ENCODE assay signal across 14 cellular contexts in the genomic region with DNA sequence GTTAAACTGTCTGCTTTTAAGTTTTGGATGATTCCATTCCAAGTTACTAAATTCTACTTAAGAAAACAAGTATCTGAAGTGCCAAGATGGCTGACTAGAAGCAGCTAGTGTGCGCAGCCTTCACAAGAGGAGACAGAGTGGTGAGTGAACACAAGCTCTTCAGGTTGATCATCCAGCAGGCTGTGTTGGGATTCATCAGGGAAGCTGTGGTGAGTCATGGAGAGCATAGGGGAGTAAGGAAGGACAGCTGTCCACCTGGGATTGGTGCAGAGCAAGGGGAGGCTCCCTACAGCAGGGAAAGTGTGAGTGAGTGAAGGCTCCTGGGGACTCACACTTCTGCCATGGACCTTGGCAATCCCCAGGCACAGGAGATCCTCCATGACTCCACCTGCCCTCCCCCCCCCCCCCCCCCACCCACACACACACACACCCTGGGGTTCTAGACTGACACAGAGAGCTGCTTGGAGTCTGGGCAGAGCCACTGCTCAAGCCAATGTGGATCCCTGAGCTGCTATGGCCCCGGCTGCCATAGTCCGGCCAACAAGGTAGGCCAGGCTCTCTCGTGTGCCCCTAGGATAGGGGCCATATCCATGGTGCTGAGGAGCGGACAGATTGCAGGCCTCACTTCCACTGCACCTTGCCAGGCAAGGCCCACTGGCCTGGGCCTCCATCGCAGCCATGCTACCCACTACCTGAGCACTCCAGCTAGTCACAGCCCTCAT. TPM values are rescaled to one million over a fixed set of nuclear protein-coding genes. Genes with fewer than 3 reads are reported as not detected.
DNase-seq lines count a peak whose midpoint lies in the region; ATAC-seq and TF ChIP-seq lines count a peak whose summit lies in the region.
"Had no signal": no experiment of that assay in that cellular context is flagged by ENCODE, and none has a peak within 500 bp of the region (broad histone marks: within the 10 kb centered on the region; RNA-seq: fewer than 3 reads in every experiment).

No MANE protein-coding gene starts in this region.

- no peak overlapping the region for H3K4me2 ChIP-seq in trophoblast cell (ENCODE audit: low read length)

- H2BK120ac ChIP-seq in trophoblast cell (ENCODE audit: insufficient read depth, low read length, poor library complexity) = no peak overlapping the region

- no peak overlapping the region for H3K4ac ChIP-seq in trophoblast cell (ENCODE audit: low read depth, low read length)

- no peak overlapping the region for H3K9ac ChIP-seq in trophoblast cell (ENCODE audit: low read length)

- H3K4me1 ChIP-seq in trophoblast cell (ENCODE audit: control insufficient read depth in 1 of 2, insufficient read depth in 2 of 2, low read length in 2 of 2) = no peaks in the 10 kb centered on the region
- H3K4me1 ChIP-seq: Caco-2, left ventricle myocardium inferior, suprapubic skin had no signal

- no peak overlapping the region for H3K27ac ChIP-seq in trophoblast cell (ENCODE audit: low read depth, low read length)
- H3K27ac ChIP-seq: left ventricle myocardium inferior, suprapubic skin had no signal

- ATAC-seq in GM18505 (IDR thresholded peaks at IDR 0.05; ENCODE audit: unreplicated experiment) (no peak), GM18861 (IDR thresholded peaks at IDR 0.05; ENCODE audit: unreplicated experiment) (no peak)

- H3K18ac ChIP-seq in trophoblast cell (ENCODE audit: low read length) = no peak overlapping the region

- no peak overlapping the region for H2AFZ ChIP-seq in trophoblast cell (ENCODE audit: insufficient read depth, low read length, poor library complexity)

- WGBS in trophoblast cell (ENCODE audit: extremely low coverage, insufficient coverage, insufficient read length) = no CpG with 5 or more reads among the region's 6 CpGs

- no peak for TF ChIP-seq CTCF in foreskin fibroblast (IDR thresholded peaks at IDR 0.05; ENCODE audit: low read depth, low read length)

- no peak overlapping the region for H3K14ac ChIP-seq in trophoblast cell (ENCODE audit: low read length)

- H3K79me2 ChIP-seq in trophoblast cell (ENCODE audit: control insufficient read depth, insufficient read depth, low read length, poor library complexity) = no peaks in the 10 kb centered on the region

- H2AK5ac ChIP-seq in trophoblast cell (ENCODE audit: low read length) = no peak overlapping the region

- no peak overlapping the region for H3K23ac ChIP-seq in trophoblast cell (ENCODE audit: low read length)

- no peak overlapping the region for H2BK12ac ChIP-seq in trophoblast cell (ENCODE audit: low read length)

- DNase-seq in ELR (ENCODE audit: low read depth) (peak; percentile 88), RKO (ENCODE audit: low spot score) (peak; percentile 72), foreskin fibroblast (peak; percentile 40 to 46), trophoblast cell (no peak), NCI-H2029 (lab: John Stamatoyannopoulos, UW) (no peak)
- DNase-seq: activated CD4-positive, alpha-beta T cell treated with anti-CD3 and anti-CD28 coated beads for 1 hour; activated T-cell treated with anti-CD3 and anti-CD28 coated beads, Interleukin-2, amount 50 U/mL, for 1 hour; Caco-2; effector CD4-positive, alpha-beta T cell; Karpas-422; left ventricle myocardium inferior had no signal

- peaks cover 9 to 14% of the 10 kb centered on the region in 2 experiments for H3K36me3 ChIP-seq in trophoblast cell (ENCODE audit: control insufficient read depth in 1 of 2, insufficient read depth in 2 of 2, low read length in 2 of 2)

- H3K4me3 ChIP-seq in foreskin fibroblast (ENCODE audit: low read depth in 1 of 2, low read length in 2 of 2) = no peak overlapping the region
- H3K4me3 ChIP-seq in trophoblast cell (ENCODE audit: low read depth, low read length) = no peak overlapping the region
- H3K4me3 ChIP-seq: left ventricle myocardium inferior, suprapubic skin had no signal

- no peak overlapping the region for H4K8ac ChIP-seq in trophoblast cell (ENCODE audit: low read depth, low read length)

- no peaks in the 10 kb centered on the region for H3K27me3 ChIP-seq in trophoblast cell (ENCODE audit: insufficient read depth, low read length)
- H3K27me3 ChIP-seq: suprapubic skin had no signal

- TF ChIP-seq POLR2A in GM18505 (IDR thresholded peaks at IDR 0.05; ENCODE audit: borderline replicate concordance, extremely low read depth, insufficient read depth, insufficient read length) = no peak

- H3K9me3 ChIP-seq in trophoblast cell (ENCODE audit: insufficient read depth, low read depth, low read length) = peaks cover 5% of the 10 kb centered on the region
- H3K9me3 ChIP-seq: Caco-2 had no signal

- H4K91ac ChIP-seq in trophoblast cell (ENCODE audit: low read depth, low read length) = no peak overlapping the region

- no peak overlapping the region for H2BK5ac ChIP-seq in trophoblast cell (ENCODE audit: low read depth, low read length, poor library complexity)

- H4K12ac ChIP-seq in trophoblast cell (ENCODE audit: low read depth, low read length) = peak overlapping the region; percentile 26

- H3K79me1 ChIP-seq in trophoblast cell (ENCODE audit: low read length) = no peaks in the 10 kb centered on the region

RNA-seq across cellular contexts. Expression of gene SLC25A15, which starts 23.5 kb away (rescaled TPM):
- 7.2 and 7.5 TPM in 2 replicates for polyA plus RNA-seq in trophoblast cell (2013)

RNA-seq across cellular contexts. Expression of gene MRPS31, which starts 41.9 kb away (rescaled TPM):
- polyA plus RNA-seq in trophoblast cell (2013) = 27.5 and 29.6 TPM in 2 replicates

Comparison
In these comparisons a context has a peak if more than half of its experiments do, and no peak if none do; other contexts are left out.
1. DNase-seq: peak in ELR (single experiment), RKO (single experiment) and foreskin fibroblast (2 of 2); none in trophoblast cell (0 of 2) and NCI-H2029 (single experiment).